13 cellular contexts compared by ENCODE assay signal in the genomic region with DNA sequence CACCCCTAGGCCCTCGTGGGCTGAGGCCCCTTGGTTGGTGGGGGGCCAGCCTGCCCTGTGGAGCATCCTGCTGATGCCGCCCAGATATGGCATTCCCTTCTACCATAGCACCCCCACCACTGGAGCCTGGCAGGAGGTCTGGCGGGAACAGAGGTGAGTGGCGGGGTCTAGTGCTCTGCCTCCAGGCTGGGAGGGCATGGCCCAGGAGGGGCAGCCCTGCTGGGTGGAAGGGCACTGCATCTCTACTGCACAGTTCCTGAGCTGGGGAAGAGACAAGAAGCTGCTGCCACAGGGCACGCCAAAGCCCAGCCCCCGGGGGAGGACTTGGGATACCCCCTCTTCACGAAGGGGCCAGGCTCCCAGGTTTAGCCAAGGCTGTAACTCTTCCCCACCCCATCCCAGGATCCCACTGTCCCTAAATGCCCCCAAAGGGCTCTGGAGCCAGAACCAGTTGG. TPM values are rescaled to one million over a fixed set of nuclear protein-coding genes. Genes with fewer than 3 reads are reported as not detected.
DNase-seq lines count a peak whose midpoint lies in the region; FAIRE-seq and TF ChIP-seq lines count a peak whose summit lies in the region.
"Had no signal": no experiment of that assay in that cellular context is flagged by ENCODE, and none has a peak within 500 bp of the region (broad histone marks: within the 10 kb centered on the region; RNA-seq: fewer than 3 reads in every experiment).

No MANE protein-coding gene starts in this region.

- no peak for TF ChIP-seq CTCF in epithelial cell of proximal tubule (conservative IDR thresholded peaks at IDR 0.05; ENCODE audit: low read depth, low read length)
- no peak for TF ChIP-seq CTCF in smooth muscle cell (IDR thresholded peaks at IDR 0.05; ENCODE audit: borderline replicate concordance, insufficient read depth, poor library complexity, severe bottlenecking)
- no peak for TF ChIP-seq CTCF in D721Med (IDR thresholded peaks at IDR 0.05; ENCODE audit: insufficient read depth, missing control alignments)
- no peak for TF ChIP-seq CTCF in dorsolateral prefrontal cortex (IDR thresholded peaks at IDR 0.05 in 54 of 56, conservative IDR thresholded peaks at IDR 0.05 in 2 of 56; ENCODE audit: low read depth in 1 of 56, partially characterized antibody in 56 of 56)

- peaks cover 20% of the 10 kb centered on the region for H4K20me1 ChIP-seq in smooth muscle cell (ENCODE audit: low read depth)

- peaks cover 10% of the 10 kb centered on the region for H3K36me3 ChIP-seq in NT2/D1 (ENCODE audit: insufficient read depth, insufficient read length, low read length)
- H3K36me3 ChIP-seq in smooth muscle cell (ENCODE audit: low read depth) = no peaks in the 10 kb centered on the region

- peak overlapping the region; percentile 94 for H3K9ac ChIP-seq in NT2/D1 (ENCODE audit: insufficient read length, low read depth)
- no peak overlapping the region for H3K9ac ChIP-seq in smooth muscle cell (ENCODE audit: low read depth)

- no peaks in the 10 kb centered on the region for H3K27me3 ChIP-seq in NT2/D1 (ENCODE audit: insufficient read depth, insufficient read length)
- no peaks in the 10 kb centered on the region for H3K27me3 ChIP-seq in smooth muscle cell (ENCODE audit: low read depth)
- no peaks in the 10 kb centered on the region for H3K27me3 ChIP-seq in dorsolateral prefrontal cortex

- H3K4me1 ChIP-seq in NT2/D1 (ENCODE audit: insufficient read depth, insufficient read length) (peaks cover 15% of the 10 kb centered on the region), smooth muscle cell (ENCODE audit: low read depth) (peaks cover 12% of the 10 kb centered on the region)

- H3K27ac ChIP-seq in smooth muscle cell (ENCODE audit: low read depth) = no peak overlapping the region
- peak overlapping the region in 3 of 59 donors; percentile 91 to 97 (median 92) for H3K27ac ChIP-seq in dorsolateral prefrontal cortex
- H3K27ac ChIP-seq: GM23248 had no signal

- H3K4me3 Mint-ChIP-seq in T-helper 1 cell treated with Interleukin-12 subunit alpha and Interleukin-12 subunit beta and Interleukin-4 antibody, amounts not matched to agents 30 μg/mL and 1 μg/mL, for 36 hours = peak overlapping the region; percentile 93

- no peak for DNase-seq in T-helper 1 cell
- DNase-seq in NT2/D1 (ENCODE audit: low read depth, low spot score) = no peak
- no peak for DNase-seq in epithelial cell of proximal tubule (ENCODE audit: low read depth)
- DNase-seq in smooth muscle cell (lab: John Stamatoyannopoulos, UW; ENCODE audit: unreplicated experiment) = no peak
- no peak for DNase-seq in D721Med (ENCODE audit: insufficient read length, low spot score)
- no peak for DNase-seq in D341Med (ENCODE audit: low spot score)
- no peak for DNase-seq in dorsolateral prefrontal cortex
- DNase-seq: caudate nucleus had no signal

- peaks cover 62% of the 10 kb centered on the region for H3K4me1 Mint-ChIP-seq in T-helper 1 cell treated with Interleukin-12 subunit alpha and Interleukin-12 subunit beta and Interleukin-4 antibody, amounts not matched to agents 30 μg/mL and 1 μg/mL, for 36 hours (ENCODE audit: low read depth)

- no peak overlapping the region for H2AFZ ChIP-seq in smooth muscle cell (ENCODE audit: low read depth)

- H3K27me3 Mint-ChIP-seq in T-helper 1 cell treated with Interleukin-12 subunit alpha and Interleukin-12 subunit beta and Interleukin-4 antibody, amounts not matched to agents 30 μg/mL and 1 μg/mL, for 36 hours (ENCODE audit: low read depth) = no peaks in the 10 kb centered on the region

- no peaks in the 10 kb centered on the region for H3K9me3 Mint-ChIP-seq in T-helper 1 cell treated with Interleukin-12 subunit alpha and Interleukin-12 subunit beta and Interleukin-4 antibody, amounts not matched to agents 30 μg/mL and 1 μg/mL, for 36 hours

- peaks cover 22% of the 10 kb centered on the region for H3K79me2 ChIP-seq in smooth muscle cell (ENCODE audit: low read depth)

- intact Hi-C loops in dorsolateral prefrontal cortex (cut with DNase I) = loop anchor here (2.0 to 5.0 kb wide), 2 partner anchors 21 to 68 kb away; partner anchors contain the start of gene COX6B1 (in 1 of the 2)

- FAIRE-seq in D721Med (lab: Jason Lieb, UNC) = no peak
- FAIRE-seq: A204.1 had no signal

- H3F3A ChIP-seq in smooth muscle cell (ENCODE audit: low read depth) = no peaks in the 10 kb centered on the region

- peak overlapping the region; percentile 91 for H3K4me2 ChIP-seq in smooth muscle cell

- WGBS in smooth muscle cell (ENCODE audit: low lambda C conversion rate) = 82% methylated on average over 7 of the region's 7 CpGs

- H3K4me3 ChIP-seq in NT2/D1 (ENCODE audit: insufficient read length, low read depth) (peak overlapping the region; percentile 85), epithelial cell of proximal tubule (ENCODE audit: low read depth, low read length) (peak overlapping the region; percentile 78), smooth muscle cell (no peak overlapping the region), dorsolateral prefrontal cortex (peak overlapping the region in 25 of 59 donors; percentile 75 to 100 (median 88))

- peaks cover 18% of the 10 kb centered on the region for H3K36me3 Mint-ChIP-seq in T-helper 1 cell treated with Interleukin-12 subunit alpha and Interleukin-12 subunit beta and Interleukin-4 antibody, amounts not matched to agents 30 μg/mL and 1 μg/mL, for 36 hours (ENCODE audit: low read depth)

- H3K9me3 ChIP-seq in NT2/D1 (ENCODE audit: insufficient read depth, low read length) (no peaks in the 10 kb centered on the region), smooth muscle cell (replicated peaks; ENCODE audit: low read depth) (no peaks in the 10 kb centered on the region)

- H3K27ac Mint-ChIP-seq in T-helper 1 cell treated with Interleukin-12 subunit alpha and Interleukin-12 subunit beta and Interleukin-4 antibody, amounts not matched to agents 30 μg/mL and 1 μg/mL, for 36 hours = peak overlapping the region; percentile 97

RNA-seq across cellular contexts. Expression of gene KMT2B, which starts 2.4 kb away (rescaled TPM):
- total RNA-seq in epithelial cell of proximal tubule (7.4 and 20.2 TPM in 2 replicates), smooth muscle cell (10.5 and 31.1 TPM in 2 replicates), dorsolateral prefrontal cortex (10 to 100 TPM; 24.7 to 47.4 (median 32.9) TPM)
- polyA plus RNA-seq in smooth muscle cell = 8.8 and 11.2 TPM in 2 replicates

RNA-seq across cellular contexts. Expression of gene ZBTB32, which starts 11.0 kb away (rescaled TPM):
- total RNA-seq in epithelial cell of proximal tubule (not detected in 2 replicates), smooth muscle cell (not detected in 2 replicates), dorsolateral prefrontal cortex (under 1 TPM in 1 of 120 experiments, not detected in 119; 0.54 TPM)
- polyA plus RNA-seq in smooth muscle cell = 1.0 and 1.3 TPM in 2 replicates
- total RNA-seq: GM23248, NCI-H460, renal cortical epithelial cell had no signal
- polyA plus RNA-seq: GM23248 had no signal

RNA-seq across cellular contexts. Expression of gene IGFLR1, which starts 26.9 kb away (rescaled TPM):
- total RNA-seq in epithelial cell of proximal tubule (7.9 and 15.3 TPM in 2 replicates), smooth muscle cell (1.2 and 1.7 TPM in 2 replicates), dorsolateral prefrontal cortex (10 to 100 TPM in 17 of 120 experiments, 1 to 10 TPM in 103; 1.6 to 16.9 (median 5.9) TPM)
- polyA plus RNA-seq in smooth muscle cell = 1.4 and 6.3 TPM in 2 replicates

RNA-seq across cellular contexts. Expression of gene U2AF1L4, which starts 29.8 kb away (rescaled TPM):
- total RNA-seq in epithelial cell of proximal tubule = 5.9 and 6.5 TPM in 2 replicates
- 14.6 and 17.0 TPM in 2 replicates for total RNA-seq in smooth muscle cell
- polyA plus RNA-seq in smooth muscle cell = 29.3 and 31.5 TPM in 2 replicates
- 10 to 100 TPM in 119 of 120 experiments, 1 to 10 TPM in 1; 9.6 to 45.3 (median 29.3) TPM for total RNA-seq in dorsolateral prefrontal cortex

RNA-seq across cellular contexts. Expression of gene PSENEN, which starts 30.1 kb away (rescaled TPM):
- total RNA-seq in epithelial cell of proximal tubule (49.6 and 63.7 TPM in 2 replicates), smooth muscle cell (53.3 and 65.4 TPM in 2 replicates), dorsolateral prefrontal cortex (10 to 100 TPM; 31.7 to 63.6 (median 46.4) TPM)
- polyA plus RNA-seq in smooth muscle cell = 137 and 167 TPM in 2 replicates
